24 cellular contexts compared by ENCODE assay signal in genomic region chr2:195677884-195678283, GRCh38. TPM values are rescaled to one million over a fixed set of nuclear protein-coding genes. Genes with fewer than 3 reads are reported as not detected.
DNase-seq lines count a peak whose midpoint lies in the region; ATAC-seq, FAIRE-seq and TF ChIP-seq lines count a peak whose summit lies in the region.
"Had no signal": no experiment of that assay in that cellular context is flagged by ENCODE, and none has a peak within 500 bp of the region (broad histone marks: within the 10 kb centered on the region; RNA-seq: fewer than 3 reads in every experiment).

No MANE protein-coding gene starts in this region.

- in situ Hi-C loops in HepG2 (cut with HindIII; ENCODE audit: extremely low pct_ligation_motif_present, low pct_unique_long_range_greater_than_20kb) = no loop called here

- no peak overlapping the region for H3K27ac ChIP-seq in HepG2 (ENCODE audit: extremely low read length, insufficient read depth, low read length)
- no peak overlapping the region for H3K27ac ChIP-seq in right lobe of liver
- H3K27ac ChIP-seq in trophoblast cell (ENCODE audit: low read depth, low read length) = no peak overlapping the region
- H3K27ac ChIP-seq in pancreas = no peak overlapping the region
- H3K27ac ChIP-seq: A549, RWPE1 had no signal

- H2BK120ac ChIP-seq in trophoblast cell (ENCODE audit: insufficient read depth, low read length, poor library complexity) = no peak overlapping the region

- no peak for DNase-seq in HepG2 (ENCODE audit: low spot score)
- DNase-seq in right lobe of liver = no peak
- peak; percentile 26 for DNase-seq in bronchial epithelial cell (ENCODE audit: low read depth)
- peak; percentile 5 for DNase-seq in kidney tubule cell (ENCODE audit: low spot score)
- DNase-seq in trophoblast cell = peak in 1 of 2 donors; percentile 40
- DNase-seq in pancreas = no peak
- no peak for DNase-seq in posterior vena cava (ENCODE audit: low spot score)
- DNase-seq: C1 segment of cervical spinal cord, Calu3, DMS79 treated with DMSO at 0.1 percent for 48 hours, H7, IMR-90, KG1, NCI-H1048, NCI-H1417, NCI-H1694 treated with DMSO at 0.1 percent for 48 hours, NCI-H2081, NCI-H2227 treated with DMSO at 0.1 percent for 48 hours, NCI-H69, SHP77 had no signal

- CTCF ChIA-PET in HepG2 (lab: Yijun Ruan, JAX; ENCODE audit: low intra/inter-chr PET ratio, low total read pairs) = no interaction called here

- H3K79me1 ChIP-seq in trophoblast cell (ENCODE audit: low read length) = no peaks in the 10 kb centered on the region

- H3K4ac ChIP-seq in trophoblast cell (ENCODE audit: low read depth, low read length) = peak overlapping the region; percentile 69

- no peak for TF ChIP-seq RAD21 in HepG2 (CRISPR knock-in tag; IDR thresholded peaks at IDR 0.05)

- 95% methylated on average over 2 of the region's 2 CpGs for whole genome bisulfite sequencing in HepG2 (ENCODE audit: low lambda C conversion rate)
- WGBS in right lobe of liver (ENCODE audit: insufficient coverage, low coverage, low lambda C conversion rate, missing lambda C conversion rate) = 79% methylated on average over 2 of the region's 2 CpGs
- no CpG with 5 or more reads among the region's 2 CpGs for WGBS in trophoblast cell (ENCODE audit: extremely low coverage, insufficient coverage, insufficient read length)
- WGBS in pancreas, 2 donors = 95 to 97% methylated on average over 2 of the region's 2 CpGs

- no peak for FAIRE-seq in HepG2 (lab: Jason Lieb, UNC)
- no peak for FAIRE-seq in bronchial epithelial cell (lab: Jason Lieb, UNC)
- no peak for FAIRE-seq in pancreas (lab: Jason Lieb, UNC)
- FAIRE-seq: A549 had no signal

- H3K4me1 ChIP-seq in HepG2 (ENCODE audit: insufficient read depth, low read length) (peaks cover 10% of the 10 kb centered on the region), right lobe of liver (no peaks in the 10 kb centered on the region), trophoblast cell (ENCODE audit: control insufficient read depth in 1 of 2, insufficient read depth in 2 of 2, low read length in 2 of 2) (no peaks in the 10 kb centered on the region), pancreas (no peaks in the 10 kb centered on the region)
- H3K4me1 ChIP-seq: A549 had no signal

- no peaks in the 10 kb centered on the region for H3K79me2 ChIP-seq in HepG2 (ENCODE audit: insufficient read depth, low read length)
- H3K79me2 ChIP-seq in trophoblast cell (ENCODE audit: control insufficient read depth, insufficient read depth, low read length, poor library complexity) = no peaks in the 10 kb centered on the region

- TF ChIP-seq CTCF in HepG2 (CRISPR knock-in tag; IDR thresholded peaks at IDR 0.05) (no peak), right lobe of liver (IDR thresholded peaks at IDR 0.05) (no peak), bronchial epithelial cell (IDR thresholded peaks at IDR 0.05; ENCODE audit: insufficient read depth, low read length, severe bottlenecking) (no peak), pancreas (IDR thresholded peaks at IDR 0.05) (no peak)

- POLR2A ChIA-PET in HepG2 (lab: Yijun Ruan, JAX) = interaction anchor here (0.9 kb wide), 1 partner anchor 21 kb away, joined by 3 read pairs; the partner anchor contains the start of gene SLC39A10

- no TSS peak for BruUV-seq in HepG2 (replicated peaks; lab: Mats Ljungman, UMichigan)

- H3K4me3 ChIP-seq in HepG2 (replicated peaks in 1 of 3; ENCODE audit: insufficient read depth in 1 of 3, low read depth in 2 of 3, low read length in 3 of 3) (no peak overlapping the region), right lobe of liver (no peak overlapping the region), bronchial epithelial cell (ENCODE audit: low read depth, low read length) (no peak overlapping the region), trophoblast cell (ENCODE audit: low read depth, low read length) (no peak overlapping the region), pancreas (no peak overlapping the region)
- H3K4me3 ChIP-seq: A549 had no signal

- no peak overlapping the region for H3K4me2 ChIP-seq in HepG2 (ENCODE audit: low read depth, low read length)
- no peak overlapping the region for H3K4me2 ChIP-seq in trophoblast cell (ENCODE audit: low read length)
- H3K4me2 ChIP-seq: A549 had no signal

- TF ChIP-seq POLR2A in HepG2 (IDR thresholded peaks at IDR 0.05; ENCODE audit: insufficient read depth in 1 of 2, low read depth in 2 of 2, low read length in 2 of 2) (no peak), right lobe of liver (IDR thresholded peaks at IDR 0.05) (no peak)

- H2AFZ ChIP-seq in HepG2 (ENCODE audit: low read length) (no peak overlapping the region), trophoblast cell (ENCODE audit: insufficient read depth, low read length, poor library complexity) (no peak overlapping the region)

- H3K9me3 ChIP-seq in HepG2 (ENCODE audit: low read length) (no peaks in the 10 kb centered on the region), right lobe of liver (no peaks in the 10 kb centered on the region), trophoblast cell (ENCODE audit: insufficient read depth, low read depth, low read length) (no peaks in the 10 kb centered on the region), pancreas (no peaks in the 10 kb centered on the region)
- H3K9me3 ChIP-seq: A549 had no signal

- no peak overlapping the region for H4K12ac ChIP-seq in trophoblast cell (ENCODE audit: low read depth, low read length)

- intact Hi-C loops in HepG2 (cut with micrococcal nuclease; ENCODE audit: unreplicated experiment) (no loop called here), right lobe of liver (cut with DNase I) (no loop called here), pancreas (cut with DNase I) (no loop called here), posterior vena cava (cut with DNase I) (no loop called here)

- no peaks in the 10 kb centered on the region for H3K27me3 ChIP-seq in HepG2 (ENCODE audit: control insufficient read depth in 1 of 2, insufficient read depth in 2 of 2, low read length in 2 of 2)
- H3K27me3 ChIP-seq in right lobe of liver = no peaks in the 10 kb centered on the region
- H3K27me3 ChIP-seq in bronchial epithelial cell (ENCODE audit: control insufficient read depth, insufficient read depth, low read length) = no peaks in the 10 kb centered on the region
- no peaks in the 10 kb centered on the region for H3K27me3 ChIP-seq in trophoblast cell (ENCODE audit: insufficient read depth, low read length)
- H3K27me3 ChIP-seq in pancreas = no peaks in the 10 kb centered on the region

- H2BK12ac ChIP-seq in trophoblast cell (ENCODE audit: low read length) = no peak overlapping the region

- no peak for TF ChIP-seq EP300 in HepG2 (IDR thresholded peaks at IDR 0.05; ENCODE audit: low read depth in 2 of 2, low read length in 2 of 2)
- TF ChIP-seq EP300 in HepG2 (CRISPR knock-in tag; IDR thresholded peaks at IDR 0.05; ENCODE audit: borderline replicate concordance) = no peak

- H2AK5ac ChIP-seq in trophoblast cell (ENCODE audit: low read length) = no peak overlapping the region

- no peak overlapping the region for H3K18ac ChIP-seq in trophoblast cell (ENCODE audit: low read length)

- H4K8ac ChIP-seq in trophoblast cell (ENCODE audit: low read depth, low read length) = no peak overlapping the region

- no peaks in the 10 kb centered on the region for H4K20me1 ChIP-seq in HepG2 (ENCODE audit: insufficient read depth, low read length)

- no peak overlapping the region for H2BK5ac ChIP-seq in trophoblast cell (ENCODE audit: low read depth, low read length, poor library complexity)

- no peak overlapping the region for H3K14ac ChIP-seq in trophoblast cell (ENCODE audit: low read length)

- ATAC-seq in HepG2 = no peak
- no peak for ATAC-seq in right lobe of liver
- ATAC-seq in pancreas = no peak
- no peak for ATAC-seq in HG03521 (IDR thresholded peaks at IDR 0.05; ENCODE audit: unreplicated experiment)
- ATAC-seq: A549, Panc1 had no signal

- peaks cover 1 to 6% of the 10 kb centered on the region in 2 experiments; a peak in 3 of 5 replicates for H3K36me3 ChIP-seq in HepG2 (replicated peaks in 1 of 2; ENCODE audit: control insufficient read depth in 1 of 2, insufficient read depth in 2 of 2, low read length in 2 of 2)
- no peaks in the 10 kb centered on the region for H3K36me3 ChIP-seq in right lobe of liver
- H3K36me3 ChIP-seq in bronchial epithelial cell (ENCODE audit: control insufficient read depth, insufficient read depth, low read length) = no peaks in the 10 kb centered on the region
- H3K36me3 ChIP-seq in trophoblast cell (ENCODE audit: control insufficient read depth in 1 of 2, insufficient read depth in 2 of 2, low read length in 2 of 2) = peaks cover 5 to 10% of the 10 kb centered on the region in 2 experiments
- no peaks in the 10 kb centered on the region for H3K36me3 ChIP-seq in pancreas

- no peak overlapping the region for H4K91ac ChIP-seq in trophoblast cell (ENCODE audit: low read depth, low read length)

- H3K23ac ChIP-seq in trophoblast cell (ENCODE audit: low read length) = no peak overlapping the region

- H3K9ac ChIP-seq in HepG2 (ENCODE audit: insufficient read depth, low read depth, low read length) = no peak overlapping the region
- no peak overlapping the region for H3K9ac ChIP-seq in trophoblast cell (ENCODE audit: low read length)

RNA-seq across cellular contexts. Expression of gene SLC39A10, which starts 20.9 kb away (rescaled TPM):
- total RNA-seq in HepG2 (2016; rRNA removed; fragmentation: Illumina TruSeq; extraction: Trizol) (7.2 and 13.2 TPM in 2 replicates), right lobe of liver (1 to 10 TPM; 3.5 to 5.2 (median 4.6) TPM), bronchial epithelial cell (5.0 and 13.4 TPM in 2 replicates), pancreas (10 to 100 TPM; 10.6 to 17.3 (median 11.3) TPM), posterior vena cava (10 to 100 TPM; 23.5 to 23.6 TPM)
- 2.7 and 4.0 TPM in 2 replicates for total RNA-seq in HepG2 (2016; cell fraction: cytosol; rRNA removed; fragmentation: Illumina TruSeq; extraction: Trizol; ENCODE audit: low read depth)
- total RNA-seq in HepG2 (2016; cell fraction: insoluble cytoplasmic fraction; rRNA removed; fragmentation: Illumina TruSeq; extraction: Trizol) = 7.2 and 12.7 TPM in 2 replicates
- 3.5 and 4.7 TPM in 2 replicates for total RNA-seq in HepG2 (2016; cell fraction: membrane; rRNA removed; fragmentation: Illumina TruSeq; extraction: Trizol)
- 17.2 and 19.6 TPM in 2 replicates for total RNA-seq in HepG2 (2016; cell fraction: nucleus; rRNA removed; fragmentation: Illumina TruSeq; extraction: Trizol)
- polyA plus RNA-seq in HepG2 (2011; rRNA removed) (21.0 and 21.3 TPM in 2 replicates), pancreas (1 to 10 TPM; 6.3 to 8.5 TPM)
- 8.3 and 17.1 TPM in 2 replicates for polyA plus RNA-seq in HepG2 (2011; cell fraction: cytosol; rRNA removed)
- 9.1 and 12.0 TPM in 2 replicates for polyA plus RNA-seq in HepG2 (2011; cell fraction: nucleus; rRNA removed)
- 22.8 and 23.0 TPM in 2 replicates for polyA plus RNA-seq in HepG2 (2012)
- polyA plus RNA-seq in HepG2 (2016; cell fraction: cytosol; fragmentation: Illumina TruSeq; extraction: Trizol; ENCODE audit: low read depth) = 0.12 and 0.20 TPM in 2 replicates
- 3.7 and 3.8 TPM in 2 replicates for polyA plus RNA-seq in HepG2 (2016; cell fraction: insoluble cytoplasmic fraction; fragmentation: Illumina TruSeq; extraction: Trizol; ENCODE audit: low read depth)
- polyA plus RNA-seq in HepG2 (2016; cell fraction: membrane; fragmentation: Illumina TruSeq; extraction: Trizol; ENCODE audit: low read depth) = 1.0 and 1.3 TPM in 2 replicates
- polyA plus RNA-seq in HepG2 (2016; cell fraction: nucleus; fragmentation: Illumina TruSeq; extraction: Trizol; ENCODE audit: insufficient read depth, low read depth) = 11.1 TPM in 2 replicates
- 53.0 and 116 TPM in 2 replicates for polyA minus RNA-seq in HepG2 (2011; rRNA and poly(A)+ RNA removed; ENCODE audit: low replicate concordance)
- 43.8 and 58.0 TPM in 2 replicates for polyA minus RNA-seq in HepG2 (2011; cell fraction: cytosol; rRNA and poly(A)+ RNA removed)
- polyA minus RNA-seq in HepG2 (2011; cell fraction: nucleus; rRNA and poly(A)+ RNA removed) = 52.9 and 81.2 TPM in 2 replicates
- polyA plus RNA-seq in trophoblast cell (2013) = 87.0 and 87.1 TPM in 2 replicates

Comparison
In these comparisons a context has a peak if more than half of its experiments do, and no peak if none do; other contexts are left out.
1. DNase-seq: peak in bronchial epithelial cell (single experiment) and kidney tubule cell (single experiment); none in HepG2 (single experiment), right lobe of liver (0 of 3), pancreas (0 of 6) and posterior vena cava (single experiment).